8 cellular contexts compared by ENCODE assay signal in the genomic region with DNA sequence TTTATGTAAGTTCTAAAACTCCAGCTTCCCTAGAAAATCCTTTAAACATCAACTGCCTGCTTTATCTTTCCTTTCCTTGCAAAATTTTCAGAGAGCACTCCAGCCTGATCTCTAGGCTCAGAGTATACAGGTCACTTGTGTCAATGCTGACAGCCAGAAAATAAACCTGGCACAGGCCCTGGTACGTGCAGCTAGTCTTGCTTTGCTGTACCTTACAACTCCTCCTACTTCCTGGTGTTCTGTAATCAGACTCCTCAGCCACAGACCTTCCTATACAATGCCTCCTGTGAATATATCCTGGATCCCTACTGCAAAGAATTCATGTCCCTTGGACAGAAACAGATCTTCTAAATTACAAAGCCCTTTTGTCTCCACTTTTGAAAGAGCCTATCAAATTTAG. TPM values are rescaled to one million over a fixed set of nuclear protein-coding genes. Genes with fewer than 3 reads are reported as not detected.
DNase-seq lines count a peak whose midpoint lies in the region; TF ChIP-seq lines count a peak whose summit lies in the region.

No MANE protein-coding gene starts in this region.

- CTCF ChIA-PET in activated naive CD4-positive, alpha-beta T cell treated with anti-CD3 and anti-CD28 coated beads, Interleukin-2, amount 10 ng/mL, durations not matched to agents 7 days and 5 days (lab: Charles Lee) = interaction anchor here (1.0 to 3.2 kb wide), 8 partner anchors 10 to 158 kb away, joined by 3 to 13 read pairs (median 6); no protein-coding TSS in a partner anchor
- CTCF ChIA-PET in activated CD4-positive, alpha-beta T cell treated with anti-CD3 and anti-CD28 coated beads, Interleukin-2, amount 10 ng/mL, durations not matched to agents 7 days and 5 days (lab: Charles Lee) = interaction anchor here (0.7 to 1.4 kb wide), 8 partner anchors 10 to 198 kb away, joined by 3 to 6 read pairs (median 4); no protein-coding TSS in a partner anchor

- no peaks in the 10 kb centered on the region for H3K36me3 ChIP-seq in MM.1S (replicated peaks; ENCODE audit: insufficient read depth, low read length)

- H3K27me3 ChIP-seq in MM.1S (replicated peaks; ENCODE audit: insufficient read depth, low read length) = no peaks in the 10 kb centered on the region

- POLR2A ChIA-PET in activated CD4-positive, alpha-beta T cell treated with anti-CD3 and anti-CD28 coated beads, Interleukin-2, amount 10 ng/mL, durations not matched to agents 7 days and 5 days (lab: Charles Lee) = no interaction called here

- peak overlapping the region; percentile 34 for H2AFZ ChIP-seq in MM.1S (ENCODE audit: low read length)

- H4K20me1 ChIP-seq in MM.1S (ENCODE audit: insufficient read depth, low read length) = no peaks in the 10 kb centered on the region

- peak overlapping the region; percentile 31 for H3K4me2 ChIP-seq in MM.1S (ENCODE audit: low read depth, low read length)

- peaks cover 11% of the 10 kb centered on the region for H3K36me3 Mint-ChIP-seq in activated naive CD4-positive, alpha-beta T cell treated with anti-CD3 and anti-CD28 coated beads, Interleukin-2, amount 10 ng/mL, durations not matched to agents 7 days and 5 days
- peaks cover 4% of the 10 kb centered on the region for H3K36me3 Mint-ChIP-seq in activated CD4-positive, alpha-beta T cell treated with anti-CD3 and anti-CD28 coated beads, Interleukin-2, amount 10 ng/mL, durations not matched to agents 7 days and 5 days (ENCODE audit: low read depth)

- H3K9ac ChIP-seq in MM.1S (ENCODE audit: low read length) = peak overlapping the region; percentile 52

- H3K27me3 Mint-ChIP-seq in activated naive CD4-positive, alpha-beta T cell treated with anti-CD3 and anti-CD28 coated beads, Interleukin-2, amount 10 ng/mL, durations not matched to agents 7 days and 5 days = no peaks in the 10 kb centered on the region
- no peaks in the 10 kb centered on the region for H3K27me3 Mint-ChIP-seq in activated CD4-positive, alpha-beta T cell treated with anti-CD3 and anti-CD28 coated beads, Interleukin-2, amount 10 ng/mL, durations not matched to agents 7 days and 5 days

- H3K9me3 ChIP-seq in MM.1S (replicated peaks; ENCODE audit: insufficient read depth, low read length) = no peaks in the 10 kb centered on the region

- peak; percentile 58 for DNase-seq in activated naive CD4-positive, alpha-beta T cell treated with anti-CD3 and anti-CD28 coated beads, Interleukin-2, amount 10 ng/mL, durations not matched to agents 7 days and 5 days
- DNase-seq in activated naive CD4-positive, alpha-beta T cell treated with anti-CD3 and anti-CD28 coated beads, Interleukin-2, amount 50 U/mL, for 16 hours = no peak
- peak; percentile 82 for DNase-seq in MM.1S
- DNase-seq in activated CD4-positive, alpha-beta T cell treated with anti-CD3 and anti-CD28 coated beads, Interleukin-2, amount 10 ng/mL, durations not matched to agents 7 days and 5 days = peak; percentile 54
- DNase-seq in left kidney (ENCODE audit: low read depth, low spot score) = peak; percentile 47
- DNase-seq in SK-N-DZ (ENCODE audit: low spot score) = no peak
- no peak for DNase-seq in erythroblast (lab: John Stamatoyannopoulos, UW)
- DNase-seq in middle frontal gyrus (ENCODE audit: extremely low spot score, low spot score) = no peak

- H3K27ac ChIP-seq in MM.1S (ENCODE audit: low read length) = peak overlapping the region; percentile 89

- H3K4me1 ChIP-seq in MM.1S (ENCODE audit: low read length) = peaks cover 37% of the 10 kb centered on the region

- H3F3A ChIP-seq in MM.1S (ENCODE audit: insufficient read depth, low read length) = peaks cover 30% of the 10 kb centered on the region

- H3K4me3 Mint-ChIP-seq in activated naive CD4-positive, alpha-beta T cell treated with anti-CD3 and anti-CD28 coated beads, Interleukin-2, amount 10 ng/mL, durations not matched to agents 7 days and 5 days = peak overlapping the region; percentile 22
- no peak overlapping the region for H3K4me3 Mint-ChIP-seq in activated CD4-positive, alpha-beta T cell treated with anti-CD3 and anti-CD28 coated beads, Interleukin-2, amount 10 ng/mL, durations not matched to agents 7 days and 5 days

- no peak for TF ChIP-seq CTCF in MM.1S (IDR thresholded peaks at IDR 0.05; ENCODE audit: low read length)

- no peaks in the 10 kb centered on the region for H3K9me2 ChIP-seq in MM.1S (replicated peaks; ENCODE audit: insufficient read depth, low read length)

- no peaks in the 10 kb centered on the region for H3K9me3 Mint-ChIP-seq in activated naive CD4-positive, alpha-beta T cell treated with anti-CD3 and anti-CD28 coated beads, Interleukin-2, amount 10 ng/mL, durations not matched to agents 7 days and 5 days
- H3K9me3 Mint-ChIP-seq in activated CD4-positive, alpha-beta T cell treated with anti-CD3 and anti-CD28 coated beads, Interleukin-2, amount 10 ng/mL, durations not matched to agents 7 days and 5 days = peaks cover 5% of the 10 kb centered on the region

- no peak overlapping the region for H3K4me3 ChIP-seq in MM.1S (ENCODE audit: low read length)

- TF ChIP-seq POLR2A in erythroblast (IDR thresholded peaks at IDR 0.05; ENCODE audit: low read length) = no peak

- peaks cover 64% of the 10 kb centered on the region for H3K4me1 Mint-ChIP-seq in activated naive CD4-positive, alpha-beta T cell treated with anti-CD3 and anti-CD28 coated beads, Interleukin-2, amount 10 ng/mL, durations not matched to agents 7 days and 5 days
- H3K4me1 Mint-ChIP-seq in activated CD4-positive, alpha-beta T cell treated with anti-CD3 and anti-CD28 coated beads, Interleukin-2, amount 10 ng/mL, durations not matched to agents 7 days and 5 days = peaks cover 66% of the 10 kb centered on the region

- peak overlapping the region; percentile 89 for H3K27ac Mint-ChIP-seq in activated naive CD4-positive, alpha-beta T cell treated with anti-CD3 and anti-CD28 coated beads, Interleukin-2, amount 10 ng/mL, durations not matched to agents 7 days and 5 days
- H3K27ac Mint-ChIP-seq in activated CD4-positive, alpha-beta T cell treated with anti-CD3 and anti-CD28 coated beads, Interleukin-2, amount 10 ng/mL, durations not matched to agents 7 days and 5 days = peak overlapping the region; percentile 90

- no peaks in the 10 kb centered on the region for H3K79me2 ChIP-seq in MM.1S (ENCODE audit: low read length)

RNA-seq across cellular contexts. Expression of a gene that starts 24.2 kb away (rescaled TPM):
- total RNA-seq in activated CD4-positive, alpha-beta T cell treated with anti-CD3 and anti-CD28 coated beads, Interleukin-2, amount 10 ng/mL, durations not matched to agents 7 days and 5 days = 100 to 1,000 TPM; 489 to 694 TPM
- 48.5 and 50.1 TPM in 2 replicates for polyA plus RNA-seq in SK-N-DZ (2014; cell fraction: cytosol; rRNA removed)
- 22.0 and 22.5 TPM in 2 replicates for polyA plus RNA-seq in SK-N-DZ (2014; cell fraction: nucleus; rRNA removed)

RNA-seq across cellular contexts. Expression of a gene that starts 53.7 kb away (rescaled TPM):
- not detected for total RNA-seq in activated CD4-positive, alpha-beta T cell treated with anti-CD3 and anti-CD28 coated beads, Interleukin-2, amount 10 ng/mL, durations not matched to agents 7 days and 5 days
- not detected in 2 replicates for polyA plus RNA-seq in SK-N-DZ (2014; cell fraction: cytosol; rRNA removed)
- polyA plus RNA-seq in SK-N-DZ (2014; cell fraction: nucleus; rRNA removed) = not detected in 2 replicates

Comparison
In these comparisons a context has a peak if more than half of its experiments do, and no peak if none do; other contexts are left out.
1. DNase-seq: peak in activated naive CD4-positive, alpha-beta T cell treated with anti-CD3 and anti-CD28 coated beads, Interleukin-2, amount 10 ng/mL, durations not matched to agents 7 days and 5 days (single experiment), MM.1S (single experiment), activated CD4-positive, alpha-beta T cell treated with anti-CD3 and anti-CD28 coated beads, Interleukin-2, amount 10 ng/mL, durations not matched to agents 7 days and 5 days (single experiment) and left kidney (single experiment); none in activated naive CD4-positive, alpha-beta T cell treated with anti-CD3 and anti-CD28 coated beads, Interleukin-2, amount 50 U/mL, for 16 hours (single experiment), SK-N-DZ (single experiment), erythroblast (0 of 2) and middle frontal gyrus (single experiment).